Comparison of ENCODE assay signal across 10 cellular contexts in the genomic region with DNA sequence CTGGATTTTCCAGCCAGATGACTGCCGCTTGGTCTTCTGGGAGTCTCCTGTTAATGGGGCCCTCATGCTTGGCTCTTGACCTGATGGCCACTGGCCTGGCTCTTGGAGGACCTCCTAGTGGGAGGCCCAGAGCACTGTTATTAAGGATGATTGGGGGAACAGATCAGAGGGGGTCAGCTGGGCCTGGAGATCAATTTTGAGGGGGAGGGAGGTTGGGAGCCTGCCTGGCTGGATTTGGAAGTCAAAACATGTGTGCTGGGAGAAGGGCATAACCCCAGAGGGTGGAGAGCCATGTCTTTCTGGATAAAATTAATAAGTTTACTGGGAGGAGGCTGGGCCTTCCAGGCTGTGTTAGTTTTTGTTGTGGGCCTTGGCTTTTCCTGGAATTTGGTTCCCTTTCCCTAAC. TPM values are rescaled to one million over a fixed set of nuclear protein-coding genes. Genes with fewer than 3 reads are reported as not detected.
A peak's percentile ranks its signal among the peaks of the same experiment; 100 is the strongest.
DNase-seq lines count a peak whose midpoint lies in the region; ATAC-seq, FAIRE-seq and TF ChIP-seq lines count a peak whose summit lies in the region.
"Had no signal": no experiment of that assay in that cellular context is flagged by ENCODE, and none has a peak within 500 bp of the region (broad histone marks: within the 10 kb centered on the region; RNA-seq: fewer than 3 reads in every experiment).

No MANE protein-coding gene starts in this region.

- no peak overlapping the region for H2AFZ ChIP-seq in neural progenitor cell (replicated peaks)

- CTCF ChIA-PET in A549 (lab: Yijun Ruan, JAX): no interaction called here
- CTCF ChIA-PET in Panc1 (lab: Charles Lee): no interaction called here

- TF ChIP-seq POLR2A in A549 (IDR thresholded peaks at IDR 0.05; ENCODE audit: low read length): no peak

- H3K9me3 Mint-ChIP-seq in endothelial cell (ENCODE audit: unreplicated experiment) (peaks cover 5% of the 10 kb centered on the region), neural progenitor cell (peaks cover 9% of the 10 kb centered on the region)

- WGBS in A549 (ENCODE audit: missing lambda C conversion rate): 100% methylated on average over 1 of the region's 1 CpG

- no peaks in the 10 kb centered on the region for H3K9me3 ChIP-seq in A549
- H3K9me3 ChIP-seq in Panc1 (ENCODE audit: control insufficient read depth, insufficient read depth, low read depth, low read length): no peaks in the 10 kb centered on the region; the same call in 1 of the 2 replicates
- H3K9me3 ChIP-seq in neural progenitor cell (ENCODE audit: low read depth): no peaks in the 10 kb centered on the region

- H3K4me3 ChIP-seq in A549 (no peak overlapping the region), Panc1 (ENCODE audit: low read depth in 2 of 2, low read length in 2 of 2) (no peak overlapping the region), neural progenitor cell (no peak overlapping the region)

- no peak for TF ChIP-seq RAD21 in A549 (conservative IDR thresholded peaks at IDR 0.05 in 1 of 2, IDR thresholded peaks at IDR 0.05 in 1 of 2)

- TF ChIP-seq CTCF in A549 (IDR thresholded peaks at IDR 0.05): no peak
- TF ChIP-seq CTCF in Panc1 (IDR thresholded peaks at IDR 0.05): no peak
- no peak for TF ChIP-seq CTCF in endothelial cell (IDR thresholded peaks at IDR 0.05; ENCODE audit: unreplicated experiment)
- TF ChIP-seq CTCF in neural progenitor cell (IDR thresholded peaks at IDR 0.05): no peak

- H3K27me3 ChIP-seq in Panc1 (ENCODE audit: control insufficient read depth, insufficient read depth, low read length) (no peaks in the 10 kb centered on the region), neural progenitor cell (peaks cover 12% of the 10 kb centered on the region)

- H3K36me3 ChIP-seq in Panc1 (ENCODE audit: control insufficient read depth, insufficient read depth, low read length) (no peaks in the 10 kb centered on the region; the same call in 1 of the 2 replicates), neural progenitor cell (no peaks in the 10 kb centered on the region)

- peaks cover 24% of the 10 kb centered on the region for H3F3A ChIP-seq in neural progenitor cell (ENCODE audit: low read depth)

- H3K79me2 ChIP-seq in neural progenitor cell (ENCODE audit: low read depth): no peaks in the 10 kb centered on the region

- no peak for FAIRE-seq in A549 (lab: Jason Lieb, UNC)

- TF ChIP-seq EP300 in A549 (IDR thresholded peaks at IDR 0.05): no peak

- BruUV-seq in Panc1 (replicated peaks; lab: Mats Ljungman, UMichigan): no TSS peak

- DNase-seq in A549 (ENCODE audit: low read depth in 1 of 2, low spot score in 1 of 2) (no peak), Panc1 (ENCODE audit: low read depth, low spot score) (no peak), endothelial cell (ENCODE audit: low spot score) (no peak), neural progenitor cell (ENCODE audit: low spot score) (no peak), superior temporal gyrus (ENCODE audit: extremely low spot score) (no peak), cerebellum (ENCODE audit: low spot score) (no peak)
- no peak for DNase-seq in effector CD4-positive, alpha-beta T cell
- DNase-seq: stimulated activated CD4-positive, alpha-beta T cell treated with anti-CD3 and anti-CD28 coated beads, Interleukin-15, amount 100 ng/mL, for 24 hours had no signal

- ATAC-seq in A549 (no peak), Panc1 (no peak), GM18498 (IDR thresholded peaks at IDR 0.05; ENCODE audit: unreplicated experiment) (no peak)
- ATAC-seq: activated CD4-positive, CD25-positive, alpha-beta regulatory T cell treated with anti-CD3 and anti-CD28 coated beads, Interleukin-2, amount 50 U/mL, for 24 hours had no signal

- peaks cover 4% of the 10 kb centered on the region for H3K36me3 Mint-ChIP-seq in endothelial cell (ENCODE audit: low read depth, unreplicated experiment)
- peaks cover 7% of the 10 kb centered on the region for H3K36me3 Mint-ChIP-seq in neural progenitor cell

- H3K27ac ChIP-seq in A549 (peak overlapping the region; percentile 5 to 97; a peak in 4 of 6 replicates), Panc1 (ENCODE audit: low read length) (peak overlapping the region; percentile 100), neural progenitor cell (no peak overlapping the region)

- H4K20me1 ChIP-seq in neural progenitor cell (ENCODE audit: low read depth): no peaks in the 10 kb centered on the region

- in situ Hi-C loops in Panc1 (cut with HindIII; ENCODE audit: low pct_unique_long_range_greater_than_20kb, low sequenced_read_pairs): no loop called here

- H3K4me1 Mint-ChIP-seq in endothelial cell (ENCODE audit: unreplicated experiment): peaks cover 25% of the 10 kb centered on the region
- peaks cover 16% of the 10 kb centered on the region for H3K4me1 Mint-ChIP-seq in neural progenitor cell

- intact Hi-C loops in Panc1 (cut with micrococcal nuclease; ENCODE audit: unreplicated experiment): loop anchor here (5.0 kb wide), 2 partner anchors 151 to 399 kb away; no protein-coding TSS in a partner anchor

- no peak overlapping the region for H3K9ac ChIP-seq in neural progenitor cell

- H3K27me3 Mint-ChIP-seq in endothelial cell (ENCODE audit: unreplicated experiment) (no peaks in the 10 kb centered on the region), neural progenitor cell (ENCODE audit: insufficient read depth, low read depth) (peaks cover 4% of the 10 kb centered on the region)

- H3K4me2 ChIP-seq in A549 (peak overlapping the region; percentile 84), neural progenitor cell (no peak overlapping the region)

- H3K4me1 ChIP-seq in A549: peaks cover 18% of the 10 kb centered on the region
- peaks cover 16% of the 10 kb centered on the region for H3K4me1 ChIP-seq in Panc1 (ENCODE audit: control insufficient read depth, insufficient read depth, low read length)
- H3K4me1 ChIP-seq in neural progenitor cell: peaks cover 6% of the 10 kb centered on the region

- H3K4me3 Mint-ChIP-seq in endothelial cell (ENCODE audit: unreplicated experiment) (peak overlapping the region; percentile 29), neural progenitor cell (peak overlapping the region; percentile 87)

- POLR2A ChIA-PET in A549 (lab: Yijun Ruan, JAX): no interaction called here
- POLR2A ChIA-PET in Panc1 (lab: Charles Lee): no interaction called here

- H3K27ac Mint-ChIP-seq in endothelial cell (ENCODE audit: unreplicated experiment) (peak overlapping the region; percentile 78), neural progenitor cell (peak overlapping the region; percentile 81)

TF ChIP-seq in A549, 52 proteins besides CTCF, POLR2A, EP300 and RAD21 (continues in another document):
- no peak for TF ChIP-seq RFX5 (IDR thresholded peaks at IDR 0.05)
- TF ChIP-seq TP53 (CRISPR knock-in tag; IDR thresholded peaks at IDR 0.05): no peak
- no peak for TF ChIP-seq HOXB13 (CRISPR knock-in tag; IDR thresholded peaks at IDR 0.05; ENCODE audit: low read depth)
- TF ChIP-seq, protein P1, sequence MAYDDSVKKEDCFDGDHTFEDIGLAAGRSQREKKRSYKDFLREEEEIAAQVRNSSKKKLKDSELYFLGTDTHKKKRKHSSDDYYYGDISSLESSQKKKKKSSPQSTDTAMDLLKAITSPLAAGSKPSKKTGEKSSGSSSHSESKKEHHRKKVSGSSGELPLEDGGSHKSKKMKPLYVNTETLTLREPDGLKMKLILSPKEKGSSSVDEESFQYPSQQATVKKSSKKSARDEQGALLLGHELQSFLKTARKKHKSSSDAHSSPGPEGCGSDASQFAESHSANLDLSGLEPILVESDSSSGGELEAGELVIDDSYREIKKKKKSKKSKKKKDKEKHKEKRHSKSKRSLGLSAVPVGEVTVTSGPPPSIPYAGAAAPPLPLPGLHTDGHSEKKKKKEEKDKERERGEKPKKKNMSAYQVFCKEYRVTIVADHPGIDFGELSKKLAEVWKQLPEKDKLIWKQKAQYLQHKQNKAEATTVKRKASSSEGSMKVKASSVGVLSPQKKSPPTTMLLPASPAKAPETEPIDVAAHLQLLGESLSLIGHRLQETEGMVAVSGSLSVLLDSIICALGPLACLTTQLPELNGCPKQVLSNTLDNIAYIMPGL (CRISPR knock-in tag; IDR thresholded peaks at IDR 0.05; ENCODE audit: borderline replicate concordance): no peak
- TF ChIP-seq MAFK (IDR thresholded peaks at IDR 0.05; ENCODE audit: partially characterized antibody): no peak
- TF ChIP-seq, protein P2, sequence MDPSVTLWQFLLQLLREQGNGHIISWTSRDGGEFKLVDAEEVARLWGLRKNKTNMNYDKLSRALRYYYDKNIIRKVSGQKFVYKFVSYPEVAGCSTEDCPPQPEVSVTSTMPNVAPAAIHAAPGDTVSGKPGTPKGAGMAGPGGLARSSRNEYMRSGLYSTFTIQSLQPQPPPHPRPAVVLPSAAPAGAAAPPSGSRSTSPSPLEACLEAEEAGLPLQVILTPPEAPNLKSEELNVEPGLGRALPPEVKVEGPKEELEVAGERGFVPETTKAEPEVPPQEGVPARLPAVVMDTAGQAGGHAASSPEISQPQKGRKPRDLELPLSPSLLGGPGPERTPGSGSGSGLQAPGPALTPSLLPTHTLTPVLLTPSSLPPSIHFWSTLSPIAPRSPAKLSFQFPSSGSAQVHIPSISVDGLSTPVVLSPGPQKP (IDR thresholded peaks at IDR 0.05; ENCODE audit: low read depth, low read length): no peak
- TF ChIP-seq MAZ (IDR thresholded peaks at IDR 0.05; ENCODE audit: borderline replicate concordance, low read depth, low read length): no peak
- no peak for TF ChIP-seq EHF (CRISPR knock-in tag; IDR thresholded peaks at IDR 0.05)
- TF ChIP-seq NPAS2 (CRISPR knock-in tag; IDR thresholded peaks at IDR 0.05; ENCODE audit: borderline replicate concordance): no peak
- no peak for TF ChIP-seq FOSL2 (IDR thresholded peaks at IDR 0.05)
- TF ChIP-seq FOSL2 (CRISPR knock-in tag; IDR thresholded peaks at IDR 0.05): no peak
- no peak for TF ChIP-seq BHLHE40 (IDR thresholded peaks at IDR 0.05; ENCODE audit: low read depth, low read length)
- no peak for TF ChIP-seq CHD2 (IDR thresholded peaks at IDR 0.05; ENCODE audit: low read length, partially characterized antibody)
- no peak for TF ChIP-seq HEYL (CRISPR knock-in tag; IDR thresholded peaks at IDR 0.05)

RNA-seq across cellular contexts. Expression of a gene that starts 1.3 kb away (rescaled TPM):
- polyA plus RNA-seq in A549 (2011; rRNA removed): 4.8 and 5.1 TPM in 2 replicates
- 2.1 and 2.6 TPM in 2 replicates for polyA plus RNA-seq in A549 (2012; cell fraction: cytosol; rRNA removed)
- polyA plus RNA-seq in A549 (2012; cell fraction: nucleus; rRNA removed): 1.7 and 2.1 TPM in 2 replicates
- polyA plus RNA-seq in A549 (2017; fragmentation: RNase III; extraction: RNeasy Plus Mini Kit Qiagen cat#74134 plus additional on column Dnase treatment): 2.9 to 4.0 TPM (median 3.0 TPM) in 3 replicates
- 12.4 and 16.4 TPM in 2 replicates for polyA minus RNA-seq in A549 (2011; rRNA and poly(A)+ RNA removed)
- total RNA-seq in Panc1 (2021; ENCODE audit: unreplicated experiment): 15.5 TPM
- 9.0 TPM for polyA plus RNA-seq in Panc1 (2012; ENCODE audit: insufficient read length)
- total RNA-seq in endothelial cell (ENCODE audit: unreplicated experiment): 41.2 TPM
- total RNA-seq in neural progenitor cell (ENCODE audit: low replicate concordance): 32.5 and 32.9 TPM in 2 replicates
- total RNA-seq in cerebellum: 15.4 TPM
